In genomic region chr9:107316795-107317661, GRCh38 we compare ENCODE assay signal across 9 cellular contexts. TPM values are rescaled to one million over a fixed set of nuclear protein-coding genes. Genes with fewer than 3 reads are reported as not detected.
DNase-seq lines count a peak whose midpoint lies in the region; ATAC-seq and TF ChIP-seq lines count a peak whose summit lies in the region.
"Had no signal": no experiment of that assay in that cellular context is flagged by ENCODE, and none has a peak within 500 bp of the region (broad histone marks: within the 10 kb centered on the region; RNA-seq: fewer than 3 reads in every experiment).

No MANE protein-coding gene starts in this region.

- H4K20me1 ChIP-seq in BLaER1, result peaks cover 100% of the 10 kb centered on the region

- peak overlapping the region; percentile 43 for H3K27ac Mint-ChIP-seq in activated CD8-positive, alpha-beta T cell treated with anti-CD3 and anti-CD28 coated beads for 36 hours
- peak overlapping the region; percentile 15 for H3K27ac Mint-ChIP-seq in memory B cell
- H3K27ac Mint-ChIP-seq: T-helper 1 cell treated with Interleukin-12 subunit alpha and Interleukin-12 subunit beta and Interleukin-4 antibody, amounts not matched to agents 30 μg/mL and 1 μg/mL, for 36 hours had no signal

- DNase-seq in GM03348 (ENCODE audit: low spot score) (peak; percentile 27), memory B cell (ENCODE audit: low spot score in 2 of 2) (no peak), omental fat pad (ENCODE audit: low spot score) (no peak), NCI-H446 (lab: John Stamatoyannopoulos, UW) (no peak), C1 segment of cervical spinal cord (lab: John Stamatoyannopoulos, UW) (no peak)
- no peak for DNase-seq in activated CD8-positive, alpha-beta T cell treated with anti-CD3 and anti-CD28 coated beads for 36 hours

- peaks cover 71% of the 10 kb centered on the region for H3K36me3 Mint-ChIP-seq in activated CD8-positive, alpha-beta T cell treated with anti-CD3 and anti-CD28 coated beads for 36 hours (ENCODE audit: low read depth)
- H3K36me3 Mint-ChIP-seq in memory B cell, result peaks cover 41% of the 10 kb centered on the region

- intact Hi-C loops in activated CD8-positive, alpha-beta T cell treated with anti-CD3 and anti-CD28 coated beads for 36 hours (cut with micrococcal nuclease), result no loop called here

- H3K4me2 ChIP-seq in BLaER1, result peak overlapping the region; percentile 1; the same call in 1 of the 2 replicates

- H3K4me1 ChIP-seq in BLaER1, result peaks cover 17% of the 10 kb centered on the region

- CTCF ChIA-PET in activated CD8-positive, alpha-beta T cell treated with anti-CD3 and anti-CD28 coated beads for 36 hours (lab: Charles Lee), result interaction anchor here (4.9 kb wide), 1 partner anchor 25 kb away, joined by 24 read pairs; no protein-coding TSS in a partner anchor

- no peak overlapping the region for H3K9ac ChIP-seq in BLaER1

- H3K27me3 Mint-ChIP-seq in activated CD8-positive, alpha-beta T cell treated with anti-CD3 and anti-CD28 coated beads for 36 hours, result no peaks in the 10 kb centered on the region
- no peaks in the 10 kb centered on the region for H3K27me3 Mint-ChIP-seq in memory B cell

- H3K27ac ChIP-seq in BLaER1, result no peak overlapping the region

- no peak overlapping the region for H3K4me3 ChIP-seq in BLaER1

- no peak for ATAC-seq in activated CD8-positive, alpha-beta T cell treated with anti-CD3 and anti-CD28 coated beads for 36 hours
- ATAC-seq in memory B cell (ENCODE audit: low read depth), result peak; percentile 49
- no peak for ATAC-seq in omental fat pad (ENCODE audit: low FRiP score)
- ATAC-seq in HG03025 (IDR thresholded peaks at IDR 0.05; ENCODE audit: low FRiP score, unreplicated experiment), result no peak

- peaks cover 52% of the 10 kb centered on the region for H3K4me1 Mint-ChIP-seq in activated CD8-positive, alpha-beta T cell treated with anti-CD3 and anti-CD28 coated beads for 36 hours (ENCODE audit: low read depth)
- peaks cover 39% of the 10 kb centered on the region for H3K4me1 Mint-ChIP-seq in memory B cell

- POLR2A ChIA-PET in activated CD8-positive, alpha-beta T cell treated with anti-CD3 and anti-CD28 coated beads for 36 hours (lab: Charles Lee), result interaction anchor here (0.9 kb wide), 1 partner anchor 13 kb away, joined by 3 read pairs; no protein-coding TSS in a partner anchor

- no peak for TF ChIP-seq CTCF in activated CD8-positive, alpha-beta T cell treated with anti-CD3 and anti-CD28 coated beads for 36 hours (IDR thresholded peaks at IDR 0.05)
- no peak for TF ChIP-seq CTCF in omental fat pad (IDR thresholded peaks at IDR 0.05)

- H3K9me3 ChIP-seq in BLaER1, result no peaks in the 10 kb centered on the region

- no peak overlapping the region for H3K4me3 Mint-ChIP-seq in activated CD8-positive, alpha-beta T cell treated with anti-CD3 and anti-CD28 coated beads for 36 hours
- peak overlapping the region; percentile 0 for H3K4me3 Mint-ChIP-seq in memory B cell
- H3K4me3 Mint-ChIP-seq: T-helper 1 cell treated with Interleukin-12 subunit alpha and Interleukin-12 subunit beta and Interleukin-4 antibody, amounts not matched to agents 30 μg/mL and 1 μg/mL, for 36 hours had no signal

- H3K27me3 ChIP-seq in BLaER1, result no peaks in the 10 kb centered on the region

- H3K9me3 Mint-ChIP-seq in activated CD8-positive, alpha-beta T cell treated with anti-CD3 and anti-CD28 coated beads for 36 hours, result no peaks in the 10 kb centered on the region
- no peaks in the 10 kb centered on the region for H3K9me3 Mint-ChIP-seq in memory B cell
- H3K9me3 Mint-ChIP-seq: T-helper 1 cell treated with Interleukin-12 subunit alpha and Interleukin-12 subunit beta and Interleukin-4 antibody, amounts not matched to agents 30 μg/mL and 1 μg/mL, for 36 hours had no signal

- peaks cover 95% of the 10 kb centered on the region for H3K36me3 ChIP-seq in BLaER1

RNA-seq across cellular contexts. Expression of gene RAD23B, which starts 33.9 kb away (rescaled TPM):
- total RNA-seq in activated CD8-positive, alpha-beta T cell treated with anti-CD3 and anti-CD28 coated beads for 36 hours, result 100 to 1,000 TPM; 115 to 117 TPM
- total RNA-seq in omental fat pad, result 100 to 1,000 TPM in 2 of 4 donors, 10 to 100 TPM in 2; 70.3 to 123 (median 101) TPM
